ENCODE assay signal across 8 cellular contexts in genomic region chr9:89375181-89375760, GRCh38. TPM values are rescaled to one million over a fixed set of nuclear protein-coding genes. Genes with fewer than 3 reads are reported as not detected.
A peak's percentile ranks its signal among the peaks of the same experiment; 100 is the strongest.
DNase-seq lines count a peak whose midpoint lies in the region; ATAC-seq, FAIRE-seq and TF ChIP-seq lines count a peak whose summit lies in the region.

No MANE protein-coding gene starts in this region.

- H3K27me3 Mint-ChIP-seq in chondrocyte (ENCODE audit: low read depth) = no peaks in the 10 kb centered on the region
- no peaks in the 10 kb centered on the region for H3K27me3 Mint-ChIP-seq in stimulated activated naive CD8-positive, alpha-beta T cell treated with anti-CD3 and anti-CD28 coated beads, Interleukin-15, Interleukin-2, amounts not matched to agents 100 ng/mL and 50 ng/mL, for 24 hours

- no peaks in the 10 kb centered on the region for H3K36me3 ChIP-seq in ovary

- DNase-seq in GM12892 (ENCODE audit: insufficient read length) (no peak), M059J (ENCODE audit: low read depth) (peak; percentile 72), chondrocyte (ENCODE audit: low spot score) (no peak), hepatic stellate cell (ENCODE audit: low spot score) (no peak), ovary (no peak), HPDE6-E6E7 (ENCODE audit: extremely low spot score) (no peak)

- H3K9me3 ChIP-seq in ovary = no peaks in the 10 kb centered on the region

- no peak overlapping the region for H3K27ac ChIP-seq in ovary

- WGBS in ovary, 3 donors = 47 to 54% (median 51%) methylated on average over 8 of the region's 8 CpGs

- no peaks in the 10 kb centered on the region for H3K4me1 ChIP-seq in ovary (ENCODE audit: insufficient read depth)

- peaks cover 6% of the 10 kb centered on the region for H3K36me3 Mint-ChIP-seq in chondrocyte (ENCODE audit: low read depth)
- peaks cover 43% of the 10 kb centered on the region for H3K36me3 Mint-ChIP-seq in stimulated activated naive CD8-positive, alpha-beta T cell treated with anti-CD3 and anti-CD28 coated beads, Interleukin-15, Interleukin-2, amounts not matched to agents 100 ng/mL and 50 ng/mL, for 24 hours (ENCODE audit: low read depth)

- peak; percentile 13 for TF ChIP-seq CTCF in chondrocyte (IDR thresholded peaks at IDR 0.05)
- no peak for TF ChIP-seq CTCF in ovary (IDR thresholded peaks at IDR 0.05)

- peak; percentile 74 for FAIRE-seq in GM12892 (lab: Jason Lieb, UNC)

- TF ChIP-seq POLR2A in GM12892 (IDR thresholded peaks at IDR 0.05; ENCODE audit: low read depth, low read length) (peak; percentile 52; the same call in 1 of the 2 replicates), ovary (IDR thresholded peaks at IDR 0.05) (no peak)

- TF ChIP-seq EP300 in ovary (IDR thresholded peaks at IDR 0.05) = no peak

- H3K4me1 Mint-ChIP-seq in chondrocyte (ENCODE audit: low read depth) = peaks cover 6% of the 10 kb centered on the region
- H3K4me1 Mint-ChIP-seq in stimulated activated naive CD8-positive, alpha-beta T cell treated with anti-CD3 and anti-CD28 coated beads, Interleukin-15, Interleukin-2, amounts not matched to agents 100 ng/mL and 50 ng/mL, for 24 hours (ENCODE audit: low read depth) = peaks cover 53% of the 10 kb centered on the region

- no peaks in the 10 kb centered on the region for H3K27me3 ChIP-seq in ovary

- H3K4me3 ChIP-seq in ovary = no peak overlapping the region

- intact Hi-C loops in ovary (cut with DNase I) = loop anchor here in 1 of 4 donors (10.0 kb wide), 1 partner anchor 50 kb away; no protein-coding TSS in a partner anchor

- peak; percentile 58 for ATAC-seq in GM21526 (IDR thresholded peaks at IDR 0.05; ENCODE audit: low FRiP score, unreplicated experiment)

- H3K27ac Mint-ChIP-seq in chondrocyte (ENCODE audit: unreplicated experiment) = no peak overlapping the region
- peak overlapping the region; percentile 86 for H3K27ac Mint-ChIP-seq in stimulated activated naive CD8-positive, alpha-beta T cell treated with anti-CD3 and anti-CD28 coated beads, Interleukin-15, Interleukin-2, amounts not matched to agents 100 ng/mL and 50 ng/mL, for 24 hours

- no peaks in the 10 kb centered on the region for H3K9me3 Mint-ChIP-seq in chondrocyte (ENCODE audit: low read depth)
- H3K9me3 Mint-ChIP-seq in stimulated activated naive CD8-positive, alpha-beta T cell treated with anti-CD3 and anti-CD28 coated beads, Interleukin-15, Interleukin-2, amounts not matched to agents 100 ng/mL and 50 ng/mL, for 24 hours = no peaks in the 10 kb centered on the region

- H3K4me3 Mint-ChIP-seq in chondrocyte (ENCODE audit: unreplicated experiment) = no peak overlapping the region
- H3K4me3 Mint-ChIP-seq in stimulated activated naive CD8-positive, alpha-beta T cell treated with anti-CD3 and anti-CD28 coated beads, Interleukin-15, Interleukin-2, amounts not matched to agents 100 ng/mL and 50 ng/mL, for 24 hours = peak overlapping the region; percentile 23

RNA-seq across cellular contexts. Expression of gene SECISBP2, which starts 57.0 kb away (rescaled TPM):
- 36.2 TPM for polyA plus RNA-seq in GM12892 (2012; ENCODE audit: missing spikeins)
- total RNA-seq in M059J (2014; rRNA removed; shearing (Covaris generic)) = 21.5 and 22.1 TPM in 2 replicates
- total RNA-seq in chondrocyte = 15.1 to 20.7 TPM (median 16.0 TPM) in 3 replicates
- 10 to 100 TPM; 42.8 to 87.6 (median 57.7) TPM for total RNA-seq in ovary
- 10 to 100 TPM; 31.2 to 36.3 TPM for polyA plus RNA-seq in ovary
